In the genomic region with DNA sequence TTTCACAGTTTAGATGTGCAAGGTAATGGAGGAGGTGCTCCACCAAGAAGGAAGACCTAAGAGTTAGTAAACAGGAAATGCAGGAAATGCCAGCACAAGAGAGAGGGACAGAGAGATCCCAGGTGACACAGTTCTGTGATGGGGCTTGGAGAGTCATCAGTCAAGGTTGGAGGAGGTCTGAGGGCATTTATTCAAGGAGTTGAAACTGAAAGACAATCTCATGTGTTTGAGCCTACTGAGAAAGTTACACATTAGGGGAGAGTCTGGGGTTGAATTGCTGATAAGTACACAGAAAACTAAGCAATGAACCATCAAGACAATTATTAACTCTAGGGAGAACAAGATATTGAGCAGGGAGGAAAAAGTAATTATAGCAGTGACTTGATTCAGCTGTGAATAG, we compare ENCODE assay signal across 9 cellular contexts.
DNase-seq lines count a peak whose midpoint lies in the region; ATAC-seq, FAIRE-seq and TF ChIP-seq lines count a peak whose summit lies in the region.
"Had no signal": no experiment of that assay in that cellular context is flagged by ENCODE, and none has a peak within 500 bp of the region (broad histone marks: within the 10 kb centered on the region; RNA-seq: fewer than 3 reads in every experiment).

No MANE protein-coding gene starts in this region.

- FAIRE-seq in D721Med (lab: Jason Lieb, UNC): no peak

- DNase-seq in epithelial cell of proximal tubule (ENCODE audit: low read depth) (peak; percentile 43), EL (no peak), NCI-H1105 treated with DMSO at 0.1 percent for 48 hours (lab: John Stamatoyannopoulos, UW) (no peak), D721Med (ENCODE audit: insufficient read length, low spot score) (no peak), NCI-H146 treated with DMSO at 0.1 percent for 48 hours (lab: John Stamatoyannopoulos, UW; ENCODE audit: unreplicated experiment) (no peak)
- DNase-seq: left cardiac atrium had no signal

- ATAC-seq in GM18499 (IDR thresholded peaks at IDR 0.05; ENCODE audit: insufficient read depth, unreplicated experiment): peak; percentile 75
- ATAC-seq in GM19452 (IDR thresholded peaks at IDR 0.05; ENCODE audit: unreplicated experiment): peak; percentile 96
- ATAC-seq in HG03097 (IDR thresholded peaks at IDR 0.05; ENCODE audit: low FRiP score, unreplicated experiment): peak; percentile 98
- ATAC-seq: left cardiac atrium had no signal

- no peak overlapping the region for H3K4me3 ChIP-seq in epithelial cell of proximal tubule (ENCODE audit: low read depth, low read length)

- TF ChIP-seq CTCF in epithelial cell of proximal tubule (conservative IDR thresholded peaks at IDR 0.05; ENCODE audit: low read depth, low read length) (no peak), D721Med (IDR thresholded peaks at IDR 0.05; ENCODE audit: insufficient read depth, missing control alignments) (no peak)
